Comparison of ENCODE assay signal across 8 cellular contexts in the genomic region with DNA sequence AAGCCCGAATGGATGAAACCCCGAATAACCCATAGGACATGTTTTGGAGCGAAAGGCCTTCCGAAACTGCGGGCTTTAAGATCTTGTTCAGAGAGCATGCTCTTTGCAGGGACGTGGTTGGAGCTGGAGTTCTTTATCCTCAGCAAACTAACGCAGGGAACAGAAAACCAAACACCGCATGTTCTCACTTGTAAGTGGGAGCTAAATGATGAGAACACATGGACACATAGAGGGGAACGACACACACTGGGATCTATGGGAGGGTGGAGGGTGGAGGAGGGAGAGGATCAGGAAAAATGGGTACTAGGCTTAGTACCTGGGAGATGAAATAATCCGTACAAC.
DNase-seq lines count a peak whose midpoint lies in the region; ATAC-seq and TF ChIP-seq lines count a peak whose summit lies in the region.

No MANE protein-coding gene starts in this region.

- H3K4me1 ChIP-seq in A673 (ENCODE audit: insufficient read depth, low read length, poor library complexity, severe bottlenecking) (no peaks in the 10 kb centered on the region), ovary (ENCODE audit: insufficient read depth) (peaks cover 2% of the 10 kb centered on the region)

- no peaks in the 10 kb centered on the region for H3K9me2 ChIP-seq in SU-DHL-6 (replicated peaks; ENCODE audit: insufficient read depth, low read length)

- intact Hi-C loops in A673 (cut with micrococcal nuclease; ENCODE audit: unreplicated experiment) (no loop called here), ovary (cut with DNase I) (no loop called here)

- H4K20me1 ChIP-seq in SU-DHL-6 (ENCODE audit: low read depth, low read length), result no peaks in the 10 kb centered on the region

- H3K79me2 ChIP-seq in SU-DHL-6 (ENCODE audit: insufficient read depth, low read length), result no peaks in the 10 kb centered on the region

- H3K27me3 ChIP-seq in A673 (replicated peaks; ENCODE audit: insufficient read depth, low read depth, low read length, poor library complexity), result no peaks in the 10 kb centered on the region
- H3K27me3 ChIP-seq in SU-DHL-6 (ENCODE audit: low read length), result no peaks in the 10 kb centered on the region
- no peaks in the 10 kb centered on the region for H3K27me3 ChIP-seq in ovary

- WGBS in ovary, 3 donors, result 1 to 3% (median 1%) methylated on average over 10 of the region's 10 CpGs

- H3K9me3 ChIP-seq in A673 (ENCODE audit: low read depth, low read length, poor library complexity, severe bottlenecking) (peaks cover 16% of the 10 kb centered on the region), SU-DHL-6 (ENCODE audit: insufficient read depth, low read length) (no peaks in the 10 kb centered on the region), ovary (no peaks in the 10 kb centered on the region)

- POLR2A ChIA-PET in A673 (lab: Charles Lee; ENCODE audit: low non-redundant PET), result no interaction called here

- H3K4me3 ChIP-seq in A673 (ENCODE audit: low read depth, low read length, poor library complexity, severe bottlenecking) (peak overlapping the region; percentile 48), SU-DHL-6 (ENCODE audit: insufficient read depth, low read length, poor library complexity, severe bottlenecking) (peak overlapping the region; percentile 48), ovary (peak overlapping the region; percentile 56)

- peak overlapping the region; percentile 61 for H3K9ac ChIP-seq in SU-DHL-6 (ENCODE audit: low read length)

- no peak for TF ChIP-seq POLR2A in ovary (IDR thresholded peaks at IDR 0.05)

- peak overlapping the region; percentile 56 for H3K4me2 ChIP-seq in SU-DHL-6 (ENCODE audit: low read depth, low read length, poor library complexity, severe bottlenecking)

- TF ChIP-seq CTCF in A673 (conservative IDR thresholded peaks at IDR 0.05; ENCODE audit: low read depth, low read length) (no peak), SU-DHL-6 (IDR thresholded peaks at IDR 0.05; ENCODE audit: insufficient read depth, low read length, poor library complexity, severe bottlenecking) (no peak), ovary (IDR thresholded peaks at IDR 0.05) (no peak)

- no TSS peak for BruUV-seq in A673 (replicated peaks; lab: Mats Ljungman, UMichigan)

- peak overlapping the region; percentile 73 for H2AFZ ChIP-seq in SU-DHL-6 (ENCODE audit: low read depth, low read length, severe bottlenecking)

- H3K36me3 ChIP-seq in A673 (ENCODE audit: insufficient read depth, low read length, poor library complexity, severe bottlenecking) (no peaks in the 10 kb centered on the region), SU-DHL-6 (ENCODE audit: low read length) (no peaks in the 10 kb centered on the region), ovary (no peaks in the 10 kb centered on the region)

- H3K27ac ChIP-seq in A673 (ENCODE audit: low read depth, low read length, poor library complexity, severe bottlenecking) (peak overlapping the region; percentile 67), SU-DHL-6 (ENCODE audit: low read depth, low read length) (no peak overlapping the region), ovary (peak overlapping the region; percentile 92 to 94)

- DNase-seq in A673 (ENCODE audit: low spot score), result peak; percentile 10
- DNase-seq in fibroblast of the conjunctiva (ENCODE audit: low read depth), result peak; percentile 9
- DNase-seq in ovary, result no peak
- no peak for DNase-seq in SIG-M5 treated with dmso at 0.1 percent for 504 hours (lab: John Stamatoyannopoulos, UW; ENCODE audit: unreplicated experiment)
- DNase-seq in stimulated activated CD4-positive, alpha-beta T cell treated with anti-CD3 and anti-CD28 coated beads, Interleukin-2, amount 100 ng/mL, for 48 hours, result no peak
- DNase-seq in SK-N-DZ (ENCODE audit: low spot score), result no peak

- CTCF ChIA-PET in A673 (lab: Charles Lee), result no interaction called here

- peak; percentile 1 for ATAC-seq in GM21619 (IDR thresholded peaks at IDR 0.05; ENCODE audit: unreplicated experiment)

- H3F3A ChIP-seq in SU-DHL-6 (ENCODE audit: insufficient read depth), result no peaks in the 10 kb centered on the region

- no peak for TF ChIP-seq EP300 in ovary (IDR thresholded peaks at IDR 0.05)

Comparison
In these comparisons a context has a peak if more than half of its experiments do, and no peak if none do; other contexts are left out.
1. DNase-seq: peak in A673 (single experiment) and fibroblast of the conjunctiva (single experiment); none in ovary (0 of 5), SIG-M5 treated with dmso at 0.1 percent for 504 hours (single experiment), stimulated activated CD4-positive, alpha-beta T cell treated with anti-CD3 and anti-CD28 coated beads, Interleukin-2, amount 100 ng/mL, for 48 hours (0 of 2) and SK-N-DZ (single experiment).
2. Peak in every context shown above with its lines, with median percentiles within 50 percentile points of each other: H3K4me3 ChIP-seq.